ENCODE assay signal across 13 cellular contexts in genomic region chr7:99404235-99404976, GRCh38. TPM values are rescaled to one million over a fixed set of nuclear protein-coding genes. Genes with fewer than 3 reads are reported as not detected.
DNase-seq lines count a peak whose midpoint lies in the region; ATAC-seq and TF ChIP-seq lines count a peak whose summit lies in the region.
"Had no signal": no experiment of that assay in that cellular context is flagged by ENCODE, and none has a peak within 500 bp of the region (broad histone marks: within the 10 kb centered on the region; RNA-seq: fewer than 3 reads in every experiment).

No MANE protein-coding gene starts in this region.

- intact Hi-C loops in right cardiac atrium (cut with DNase I), result no loop called here
- intact Hi-C loops in Right ventricle myocardium inferior (cut with DNase I), result no loop called here
- intact Hi-C loops in mucosa of descending colon (cut with DNase I, micrococcal nuclease), result no loop called here

- peaks cover 90% of the 10 kb centered on the region for H3K36me3 Mint-ChIP-seq in activated T-helper 17 cell treated with anti-CD3 and anti-CD28 coated beads, Interleukin-2, amount 50 U/mL, for 72 hours (ENCODE audit: low read depth)
- peaks cover 21% of the 10 kb centered on the region for H3K36me3 Mint-ChIP-seq in type B pancreatic cell

- no peaks in the 10 kb centered on the region for H3K36me3 ChIP-seq in mucosa of descending colon (ENCODE audit: low read depth)

- peaks cover 28% of the 10 kb centered on the region for H3K4me1 Mint-ChIP-seq in activated T-helper 17 cell treated with anti-CD3 and anti-CD28 coated beads, Interleukin-2, amount 50 U/mL, for 72 hours
- H3K4me1 Mint-ChIP-seq in type B pancreatic cell (ENCODE audit: unreplicated experiment), result peaks cover 8% of the 10 kb centered on the region

- DNase-seq in right cardiac atrium (peak in 2 of 3 donors; percentile 58 to 67), Right ventricle myocardium inferior (ENCODE audit: missing footprints) (no peak), hepatic stellate cell (ENCODE audit: low spot score) (peak; percentile 47), type B pancreatic cell (ENCODE audit: extremely low spot score, unreplicated experiment) (no peak), mucosa of descending colon (no peak), GM10266 (ENCODE audit: extremely low spot score) (no peak)
- DNase-seq: activated CD4-positive, alpha-beta T cell treated with anti-CD3 and anti-CD28 coated beads for 4 hours; activated effector memory CD4-positive, alpha-beta T cell treated with anti-CD3 and anti-CD28 coated beads, Interleukin-2, amount 50 U/mL, for 16 hours; Kasumi-1; NCI-H2107; stimulated activated CD4-positive, alpha-beta T cell treated with anti-CD3 and anti-CD28 coated beads, Interleukin-15, amount 100 ng/mL, for 24 hours had no signal

- 78% methylated on average over 18 of the region's 18 CpGs for WGBS in right cardiac atrium

- H3K27ac ChIP-seq in right cardiac atrium (ENCODE audit: low read length), result no peak overlapping the region

- H3K27ac Mint-ChIP-seq in activated T-helper 17 cell treated with anti-CD3 and anti-CD28 coated beads, Interleukin-2, amount 50 U/mL, for 72 hours, result peak overlapping the region; percentile 37
- H3K27ac Mint-ChIP-seq in type B pancreatic cell, result peak overlapping the region; percentile 22

- no peaks in the 10 kb centered on the region for H3K27me3 ChIP-seq in right cardiac atrium (ENCODE audit: control insufficient read depth, insufficient read depth)

- H3K4me1 ChIP-seq in right cardiac atrium (ENCODE audit: control insufficient read depth, insufficient read depth, low read length) (peaks cover 3% of the 10 kb centered on the region), mucosa of descending colon (ENCODE audit: low read depth) (peaks cover 16% of the 10 kb centered on the region)

- H3K9me3 ChIP-seq in right cardiac atrium (ENCODE audit: control insufficient read depth, low read length) (no peaks in the 10 kb centered on the region), mucosa of descending colon (no peaks in the 10 kb centered on the region)

- H3K27me3 Mint-ChIP-seq in activated T-helper 17 cell treated with anti-CD3 and anti-CD28 coated beads, Interleukin-2, amount 50 U/mL, for 72 hours, result no peaks in the 10 kb centered on the region
- H3K27me3 Mint-ChIP-seq in type B pancreatic cell, result no peaks in the 10 kb centered on the region

- no peak overlapping the region for H3K4me3 Mint-ChIP-seq in activated T-helper 17 cell treated with anti-CD3 and anti-CD28 coated beads, Interleukin-2, amount 50 U/mL, for 72 hours
- no peak overlapping the region for H3K4me3 Mint-ChIP-seq in type B pancreatic cell

- ATAC-seq in right cardiac atrium, result no peak
- ATAC-seq in Right ventricle myocardium inferior, result no peak
- ATAC-seq in activated T-helper 17 cell treated with anti-CD3 and anti-CD28 coated beads, Interleukin-2, amount 50 U/mL, for 72 hours (replicated peaks), result no peak
- ATAC-seq in mucosa of descending colon, result no peak
- ATAC-seq in HG03571 (IDR thresholded peaks at IDR 0.05; ENCODE audit: unreplicated experiment), result no peak

- TF ChIP-seq CTCF in type B pancreatic cell (conservative IDR thresholded peaks at IDR 0.05), result no peak
- TF ChIP-seq CTCF in mucosa of descending colon (IDR thresholded peaks at IDR 0.05), result no peak
- no peak for TF ChIP-seq CTCF in GM10266 (IDR thresholded peaks at IDR 0.05; ENCODE audit: control insufficient read depth, insufficient read depth, low read depth, missing control alignments)

- H3K9me3 Mint-ChIP-seq in activated T-helper 17 cell treated with anti-CD3 and anti-CD28 coated beads, Interleukin-2, amount 50 U/mL, for 72 hours, result no peaks in the 10 kb centered on the region
- no peaks in the 10 kb centered on the region for H3K9me3 Mint-ChIP-seq in type B pancreatic cell

- no peak overlapping the region for H3K4me3 ChIP-seq in right cardiac atrium (ENCODE audit: low read length)
- H3K4me3 ChIP-seq in mucosa of descending colon, result no peak overlapping the region

RNA-seq across cellular contexts. Expression of gene PDAP1, which starts 4.0 kb away (rescaled TPM):
- total RNA-seq in right cardiac atrium (10 to 100 TPM; 85.9 to 95.9 (median 90.1) TPM), Right ventricle myocardium inferior (107 TPM), type B pancreatic cell (ENCODE audit: low replicate concordance) (112 and 115 TPM in 2 replicates), mucosa of descending colon (10 to 100 TPM; 72.8 to 90.9 (median 90.7) TPM)
- 167 TPM for polyA plus RNA-seq in right cardiac atrium
- total RNA-seq in activated T-helper 17 cell treated with anti-CD3 and anti-CD28 coated beads, Interleukin-2, amount 50 U/mL, for 72 hours, result 100 to 1,000 TPM in 1 of 2 donors, 10 to 100 TPM in 1; 73.7 to 129 TPM

RNA-seq across cellular contexts. Expression of gene BUD31, which starts 4.4 kb away (rescaled TPM):
- total RNA-seq in right cardiac atrium, result 10 to 100 TPM; 37.8 to 53.6 (median 44.0) TPM
- polyA plus RNA-seq in right cardiac atrium, result 65.1 TPM
- 38.1 TPM for total RNA-seq in Right ventricle myocardium inferior
- total RNA-seq in activated T-helper 17 cell treated with anti-CD3 and anti-CD28 coated beads, Interleukin-2, amount 50 U/mL, for 72 hours, result 100 to 1,000 TPM in 1 of 2 donors, 10 to 100 TPM in 1; 96.1 to 138 TPM
- 102 and 166 TPM in 2 replicates for total RNA-seq in type B pancreatic cell (ENCODE audit: low replicate concordance)
- 10 to 100 TPM; 67.3 to 79.5 (median 76.7) TPM for total RNA-seq in mucosa of descending colon

RNA-seq across cellular contexts. Expression of gene ARPC1B, which starts 29.9 kb away (rescaled TPM):
- total RNA-seq in right cardiac atrium (10 to 100 TPM; 35.5 to 65.1 (median 56.6) TPM), Right ventricle myocardium inferior (51.1 TPM), type B pancreatic cell (ENCODE audit: low replicate concordance) (55.0 and 125 TPM in 2 replicates), mucosa of descending colon (100 to 1,000 TPM; 107 to 153 (median 119) TPM)
- polyA plus RNA-seq in right cardiac atrium, result 52.9 TPM
- total RNA-seq in activated T-helper 17 cell treated with anti-CD3 and anti-CD28 coated beads, Interleukin-2, amount 50 U/mL, for 72 hours, result 100 to 1,000 TPM; 223 to 410 TPM

RNA-seq across cellular contexts. Expression of gene PTCD1, which starts 34.2 kb away (rescaled TPM):
- 1 to 10 TPM; 3.1 to 4.4 (median 3.2) TPM for total RNA-seq in right cardiac atrium
- polyA plus RNA-seq in right cardiac atrium, result 3.0 TPM
- 3.6 TPM for total RNA-seq in Right ventricle myocardium inferior
- 1 to 10 TPM; 4.3 to 5.4 TPM for total RNA-seq in activated T-helper 17 cell treated with anti-CD3 and anti-CD28 coated beads, Interleukin-2, amount 50 U/mL, for 72 hours
- total RNA-seq in type B pancreatic cell (ENCODE audit: low replicate concordance), result 7.9 and 11.3 TPM in 2 replicates
- total RNA-seq in mucosa of descending colon, result 1 to 10 TPM; 4.3 to 9.9 (median 6.6) TPM

RNA-seq across cellular contexts. Expression of gene CPSF4, which starts 34.3 kb away (rescaled TPM):
- total RNA-seq in right cardiac atrium (10 to 100 TPM; 17.3 to 21.9 (median 18.8) TPM), Right ventricle myocardium inferior (18.9 TPM), type B pancreatic cell (ENCODE audit: low replicate concordance) (48.4 and 64.1 TPM in 2 replicates), mucosa of descending colon (10 to 100 TPM; 23.2 to 33.5 (median 24.8) TPM)
- polyA plus RNA-seq in right cardiac atrium, result 16.2 TPM
- total RNA-seq in activated T-helper 17 cell treated with anti-CD3 and anti-CD28 coated beads, Interleukin-2, amount 50 U/mL, for 72 hours, result 10 to 100 TPM; 36.8 to 38.9 TPM

Comparison
In these comparisons a context has a peak if more than half of its experiments do, and no peak if none do; other contexts are left out.
1. DNase-seq: peak in right cardiac atrium (2 of 3) and hepatic stellate cell (single experiment); none in Right ventricle myocardium inferior (single experiment), type B pancreatic cell (single experiment), mucosa of descending colon (0 of 3) and GM10266 (single experiment).